Comparison of ENCODE assay signal across 19 cellular contexts in the genomic region with DNA sequence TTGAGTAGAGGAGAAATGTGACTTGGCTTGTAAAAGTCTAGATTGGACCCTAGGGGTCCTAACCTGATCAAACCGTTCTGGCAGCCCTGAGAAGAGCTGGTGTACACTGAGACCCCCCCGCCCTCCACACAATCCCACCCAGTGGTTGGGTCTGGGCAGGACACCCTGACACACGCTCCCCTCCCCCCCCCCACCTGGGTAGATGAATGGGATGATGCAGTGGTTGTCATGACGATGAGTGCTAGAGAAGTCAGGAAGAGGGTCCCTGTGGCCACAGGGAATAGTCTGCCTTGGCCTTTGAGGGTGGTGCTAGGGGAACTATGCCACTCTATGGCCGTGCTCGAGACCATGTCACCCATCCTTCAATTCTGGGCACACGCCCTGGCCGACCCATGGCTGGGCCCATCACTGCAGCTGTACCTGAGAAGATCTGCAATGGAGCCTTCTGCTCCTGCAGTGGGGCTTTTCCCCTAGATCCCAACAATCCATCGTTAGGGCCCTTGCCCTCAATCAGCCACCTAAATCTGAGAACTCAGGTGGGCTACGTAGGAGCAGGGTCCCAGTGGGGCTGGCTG.
"Had no signal": no experiment of that assay in that cellular context is flagged by ENCODE, and none has a peak within 500 bp of the region (broad histone marks: within the 10 kb centered on the region; RNA-seq: fewer than 3 reads in every experiment).

No MANE protein-coding gene starts in this region.

- H3K27ac ChIP-seq: brain microvascular endothelial cell, colonic mucosa, left ventricle myocardium inferior, thoracic aorta had no signal

- FAIRE-seq: endometrium had no signal

- DNase-seq: activated CD4-positive, alpha-beta memory T cell treated with anti-CD3 and anti-CD28 coated beads for 36 hours; activated CD4-positive, alpha-beta T cell treated with anti-CD3 and anti-CD28 coated beads for 36 hours; activated naive CD4-positive, alpha-beta T cell treated with Interleukin-2 at 50 U/mL for 16 hours; activated T-cell treated with anti-CD3 and anti-CD28 coated beads for 4 hours; brain microvascular endothelial cell; central memory CD4-positive, alpha-beta T cell; colonic mucosa; erythroblast; foreskin melanocyte; glutamatergic neuron; hypothalamus; left ventricle myocardium inferior; mammary epithelial cell; retina; stimulated activated naive B cell treated with anti-CD40 and anti-IgM and Interleukin-4, amounts not matched to agents 10 μg/mL and 1 μg/mL and 100 μg/mL, for 72 hours had no signal

- H3K9me3 ChIP-seq: colonic mucosa, left ventricle myocardium inferior, thoracic aorta had no signal

- ATAC-seq: activated CD4-positive, alpha-beta T cell treated with anti-CD3 and anti-CD28 coated beads for 36 hours; activated T-helper 17 cell treated with anti-CD3 and anti-CD28 coated beads, Interleukin-2, amount 50 U/mL, for 72 hours; stimulated activated naive B cell treated with anti-CD40 and anti-IgM and Interleukin-4, amounts not matched to agents 10 μg/mL and 1 μg/mL and 100 μg/mL, for 72 hours; WTC11 had no signal

- H3K4me1 ChIP-seq: colonic mucosa had no signal

- H3K36me3 ChIP-seq: colonic mucosa had no signal

- H3K27me3 ChIP-seq: brain microvascular endothelial cell, colonic mucosa had no signal

- H3K4me3 ChIP-seq: colonic mucosa, left ventricle myocardium inferior, thoracic aorta had no signal
